In genomic region chr14:91342243-91342760, GRCh38 we compare ENCODE assay signal across 21 cellular contexts.
DNase-seq lines count a peak whose midpoint lies in the region; ATAC-seq and TF ChIP-seq lines count a peak whose summit lies in the region.
"Had no signal": no experiment of that assay in that cellular context is flagged by ENCODE, and none has a peak within 500 bp of the region (broad histone marks: within the 10 kb centered on the region; RNA-seq: fewer than 3 reads in every experiment).

No MANE protein-coding gene starts in this region.

- H3K4me3 Mint-ChIP-seq in stimulated activated naive CD8-positive, alpha-beta T cell treated with anti-CD3 and anti-CD28 coated beads, Interleukin-15, Interleukin-2, amounts not matched to agents 100 ng/mL and 50 ng/mL, for 24 hours = no peak overlapping the region
- H3K4me3 Mint-ChIP-seq in stimulated activated naive CD8-positive, alpha-beta T cell treated with anti-CD3 and anti-CD28 coated beads, Interleukin-15, amount 100 ng/mL, for 72 hours = no peak overlapping the region
- H3K4me3 Mint-ChIP-seq in T-helper 17 cell = no peak overlapping the region
- no peak overlapping the region for H3K4me3 Mint-ChIP-seq in naive thymus-derived CD4-positive, alpha-beta T cell
- H3K4me3 Mint-ChIP-seq: activated T-helper 17 cell treated with anti-CD3 and anti-CD28 coated beads, Interleukin-2, amount 50 U/mL, for 72 hours; CD8-positive, alpha-beta memory T cell had no signal

- H3K4me1 Mint-ChIP-seq in stimulated activated naive CD8-positive, alpha-beta T cell treated with anti-CD3 and anti-CD28 coated beads, Interleukin-15, Interleukin-2, amounts not matched to agents 100 ng/mL and 50 ng/mL, for 24 hours (ENCODE audit: low read depth) = peaks cover 30% of the 10 kb centered on the region
- H3K4me1 Mint-ChIP-seq in stimulated activated naive CD8-positive, alpha-beta T cell treated with anti-CD3 and anti-CD28 coated beads, Interleukin-15, amount 100 ng/mL, for 72 hours = peaks cover 50% of the 10 kb centered on the region
- H3K4me1 Mint-ChIP-seq in T-helper 17 cell = peaks cover 24% of the 10 kb centered on the region
- peaks cover 27 to 46% (median 31%) of the 10 kb centered on the region in 7 donors for H3K4me1 Mint-ChIP-seq in naive thymus-derived CD4-positive, alpha-beta T cell

- POLR2A ChIA-PET in naive thymus-derived CD4-positive, alpha-beta T cell (lab: Charles Lee) = interaction anchor here (0.9 to 2.2 kb wide), 3 partner anchors 11 to 23 kb away, joined by 3 to 9 read pairs (median 3); no protein-coding TSS in a partner anchor

- no peak for TF ChIP-seq POLR2A in erythroblast (IDR thresholded peaks at IDR 0.05; ENCODE audit: low read length)

- H3K36me3 ChIP-seq in naive thymus-derived CD4-positive, alpha-beta T cell (ENCODE audit: control insufficient read depth in 2 of 3, insufficient read depth in 3 of 3, low read length in 3 of 3) = peaks cover 26 to 61% (median 34%) of the 10 kb centered on the region in 3 experiments
- H3K36me3 ChIP-seq in colonic mucosa = peaks cover 9% of the 10 kb centered on the region
- H3K36me3 ChIP-seq: sigmoid colon had no signal

- no peak overlapping the region for H3K27ac ChIP-seq in naive thymus-derived CD4-positive, alpha-beta T cell (ENCODE audit: low read depth, low read length)
- H3K27ac ChIP-seq in colonic mucosa = no peak overlapping the region
- H3K27ac ChIP-seq: dorsolateral prefrontal cortex, GM23248, hepatocyte, parathyroid adenoma, sigmoid colon had no signal

- DNase-seq in stimulated activated naive CD8-positive, alpha-beta T cell treated with anti-CD3 and anti-CD28 coated beads, Interleukin-15, amount 100 ng/mL, for 72 hours = no peak
- DNase-seq in T-helper 17 cell (no peak), colonic mucosa (no peak), NCI-H128 (lab: John Stamatoyannopoulos, UW; ENCODE audit: unreplicated experiment) (no peak), erythroblast (lab: John Stamatoyannopoulos, UW) (no peak)
- no peak for DNase-seq in naive thymus-derived CD4-positive, alpha-beta T cell
- DNase-seq: CD8-positive, alpha-beta memory T cell; dorsolateral prefrontal cortex; foreskin melanocyte; GM23248; MM.1S; NCI-H2029 treated with DMSO at 0.1 percent for 48 hours; sigmoid colon; T-helper 9 cell had no signal

- H3K9me3 ChIP-seq in T-helper 17 cell (ENCODE audit: control insufficient read depth, low read length, poor library complexity, severe bottlenecking) = no peaks in the 10 kb centered on the region
- no peaks in the 10 kb centered on the region for H3K9me3 ChIP-seq in naive thymus-derived CD4-positive, alpha-beta T cell (ENCODE audit: control insufficient read depth in 2 of 3, low read length in 3 of 3)
- H3K9me3 ChIP-seq in colonic mucosa = no peaks in the 10 kb centered on the region
- H3K9me3 ChIP-seq: sigmoid colon had no signal

- no peak for TF ChIP-seq CTCF in colonic mucosa (IDR thresholded peaks at IDR 0.05)

- no peaks in the 10 kb centered on the region for H3K27me3 ChIP-seq in naive thymus-derived CD4-positive, alpha-beta T cell (ENCODE audit: control insufficient read depth in 2 of 2, insufficient read depth in 2 of 2, low read length in 2 of 2)
- H3K27me3 ChIP-seq in colonic mucosa = no peaks in the 10 kb centered on the region
- H3K27me3 ChIP-seq: dorsolateral prefrontal cortex, hepatocyte, sigmoid colon had no signal

- intact Hi-C loops in naive thymus-derived CD4-positive, alpha-beta T cell (cut with micrococcal nuclease) = no loop called here
- intact Hi-C loops in colonic mucosa (cut with DNase I) = no loop called here

- H3K27me3 Mint-ChIP-seq in stimulated activated naive CD8-positive, alpha-beta T cell treated with anti-CD3 and anti-CD28 coated beads, Interleukin-15, Interleukin-2, amounts not matched to agents 100 ng/mL and 50 ng/mL, for 24 hours = no peaks in the 10 kb centered on the region
- no peaks in the 10 kb centered on the region for H3K27me3 Mint-ChIP-seq in stimulated activated naive CD8-positive, alpha-beta T cell treated with anti-CD3 and anti-CD28 coated beads, Interleukin-15, amount 100 ng/mL, for 72 hours
- no peaks in the 10 kb centered on the region for H3K27me3 Mint-ChIP-seq in T-helper 17 cell
- no peaks in the 10 kb centered on the region for H3K27me3 Mint-ChIP-seq in naive thymus-derived CD4-positive, alpha-beta T cell
- H3K27me3 Mint-ChIP-seq: activated T-helper 17 cell treated with anti-CD3 and anti-CD28 coated beads, Interleukin-2, amount 50 U/mL, for 72 hours; CD8-positive, alpha-beta memory T cell had no signal

- peaks cover 35% of the 10 kb centered on the region for H3K36me3 Mint-ChIP-seq in stimulated activated naive CD8-positive, alpha-beta T cell treated with anti-CD3 and anti-CD28 coated beads, Interleukin-15, Interleukin-2, amounts not matched to agents 100 ng/mL and 50 ng/mL, for 24 hours (ENCODE audit: low read depth)
- peaks cover 4% of the 10 kb centered on the region for H3K36me3 Mint-ChIP-seq in T-helper 17 cell (ENCODE audit: low read depth)
- H3K36me3 Mint-ChIP-seq in naive thymus-derived CD4-positive, alpha-beta T cell = peaks cover 0 to 30% (median 14%) of the 10 kb centered on the region in 5 donors

- peaks cover 0 to 9% of the 10 kb centered on the region in 2 donors for H3K4me1 ChIP-seq in naive thymus-derived CD4-positive, alpha-beta T cell (ENCODE audit: control insufficient read depth in 2 of 2, insufficient read depth in 2 of 2, low read length in 2 of 2)
- H3K4me1 ChIP-seq in colonic mucosa = no peaks in the 10 kb centered on the region
- H3K4me1 ChIP-seq: parathyroid adenoma, sigmoid colon had no signal

- no peak overlapping the region for H3K9ac ChIP-seq in colonic mucosa (ENCODE audit: low read depth in 2 of 2, low read length in 2 of 2)
- H3K9ac ChIP-seq: GM23248, parathyroid adenoma had no signal

- no peak for ATAC-seq in stimulated activated naive CD8-positive, alpha-beta T cell treated with anti-CD3 and anti-CD28 coated beads, Interleukin-15, amount 100 ng/mL, for 72 hours
- ATAC-seq in T-helper 17 cell (no peak), GM21619 (IDR thresholded peaks at IDR 0.05; ENCODE audit: unreplicated experiment) (no peak)
- ATAC-seq in naive thymus-derived CD4-positive, alpha-beta T cell = no peak
- ATAC-seq: activated T-helper 17 cell treated with anti-CD3 and anti-CD28 coated beads, Interleukin-2, amount 50 U/mL, for 72 hours; GM12878; SK-N-SH treated with all-trans-retinoic acid at 6 μM for 48 hours had no signal

- no peaks in the 10 kb centered on the region for H3K9me3 Mint-ChIP-seq in stimulated activated naive CD8-positive, alpha-beta T cell treated with anti-CD3 and anti-CD28 coated beads, Interleukin-15, Interleukin-2, amounts not matched to agents 100 ng/mL and 50 ng/mL, for 24 hours
- no peaks in the 10 kb centered on the region for H3K9me3 Mint-ChIP-seq in stimulated activated naive CD8-positive, alpha-beta T cell treated with anti-CD3 and anti-CD28 coated beads, Interleukin-15, amount 100 ng/mL, for 72 hours
- no peaks in the 10 kb centered on the region for H3K9me3 Mint-ChIP-seq in naive thymus-derived CD4-positive, alpha-beta T cell
- H3K9me3 Mint-ChIP-seq: activated T-helper 17 cell treated with anti-CD3 and anti-CD28 coated beads, Interleukin-2, amount 50 U/mL, for 72 hours; CD8-positive, alpha-beta memory T cell had no signal

- peak overlapping the region; percentile 40 for H3K27ac Mint-ChIP-seq in stimulated activated naive CD8-positive, alpha-beta T cell treated with anti-CD3 and anti-CD28 coated beads, Interleukin-15, Interleukin-2, amounts not matched to agents 100 ng/mL and 50 ng/mL, for 24 hours
- H3K27ac Mint-ChIP-seq in stimulated activated naive CD8-positive, alpha-beta T cell treated with anti-CD3 and anti-CD28 coated beads, Interleukin-15, amount 100 ng/mL, for 72 hours = no peak overlapping the region
- H3K27ac Mint-ChIP-seq in T-helper 17 cell = peak overlapping the region; percentile 80
- H3K27ac Mint-ChIP-seq in naive thymus-derived CD4-positive, alpha-beta T cell = peak overlapping the region in 6 of 9 donors; percentile 23 to 77 (median 54)
- H3K27ac Mint-ChIP-seq: activated T-helper 17 cell treated with anti-CD3 and anti-CD28 coated beads, Interleukin-2, amount 50 U/mL, for 72 hours had no signal

- CTCF ChIA-PET in naive thymus-derived CD4-positive, alpha-beta T cell (lab: Charles Lee) = interaction anchor here (0.9 to 1.1 kb wide), 2 partner anchors 14 to 29 kb away, joined by 3 to 4 read pairs; no protein-coding TSS in a partner anchor

- no peak overlapping the region for H3K4me3 ChIP-seq in naive thymus-derived CD4-positive, alpha-beta T cell (ENCODE audit: low read length)
- no peak overlapping the region for H3K4me3 ChIP-seq in colonic mucosa
- H3K4me3 ChIP-seq: dorsolateral prefrontal cortex, GM12878, GM23248, hepatocyte, sigmoid colon had no signal

Comparison
In these comparisons a context has a peak if more than half of its experiments do, and no peak if none do; other contexts are left out.
1. H3K27ac Mint-ChIP-seq: peak in stimulated activated naive CD8-positive, alpha-beta T cell treated with anti-CD3 and anti-CD28 coated beads, Interleukin-15, Interleukin-2, amounts not matched to agents 100 ng/mL and 50 ng/mL, for 24 hours (single experiment), T-helper 17 cell (single experiment) and naive thymus-derived CD4-positive, alpha-beta T cell (6 of 9); none in stimulated activated naive CD8-positive, alpha-beta T cell treated with anti-CD3 and anti-CD28 coated beads, Interleukin-15, amount 100 ng/mL, for 72 hours (0 of 2).